7 cellular contexts compared by ENCODE assay signal in the genomic region with DNA sequence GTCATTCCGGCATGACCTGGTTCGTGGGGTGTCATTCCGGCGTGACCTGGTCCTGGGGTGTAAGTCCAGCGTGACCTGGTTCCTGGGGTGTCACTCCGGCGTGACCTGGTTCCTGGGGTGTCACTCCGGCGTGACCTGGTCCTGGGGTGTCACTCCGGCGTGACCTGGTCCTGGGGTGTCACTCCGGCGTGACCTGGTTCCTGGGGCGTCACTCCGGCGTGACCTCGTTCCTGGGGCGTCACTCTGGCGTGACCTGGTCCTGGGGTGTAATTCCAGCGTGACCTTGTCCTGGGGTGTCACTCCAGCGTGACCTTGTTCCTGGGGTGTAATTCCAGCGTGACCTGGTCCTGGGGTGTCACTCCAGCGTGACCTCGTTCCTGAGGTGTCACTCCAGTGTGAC.
DNase-seq lines count a peak whose midpoint lies in the region; ATAC-seq, FAIRE-seq and TF ChIP-seq lines count a peak whose summit lies in the region.
"Not testable (repeated sequence)": the region's sequence is repeated elsewhere in the genome, so short reads cannot be mapped to it uniquely, and the experiment has no call there.

No MANE protein-coding gene starts in this region.

- peaks cover 91% of the 10 kb centered on the region for H3K4me1 ChIP-seq in BLaER1
- H3K4me1 ChIP-seq in IMR-90 (ENCODE audit: control insufficient read depth, insufficient read depth, low read length): peaks cover 17% of the 10 kb centered on the region; the same call in 1 of the 2 replicates
- peaks cover 20% of the 10 kb centered on the region for H3K4me1 ChIP-seq in suprapubic skin

- in situ Hi-C loops in IMR-90 (cut with MboI; ENCODE audit: low sequenced_read_pairs): not testable (repeated sequence)

- dilution Hi-C loops in IMR-90 (cut with HindIII; ENCODE audit: low sequenced_read_pairs, unreplicated experiment): not testable (repeated sequence)

- 95% methylated on average over 11 of the region's 24 CpGs; no CpG with 5 or more reads in 1 of the 2 experiments for WGBS in IMR-90 (ENCODE audit: extremely low coverage in 2 of 2, insufficient read length in 1 of 2), 2 experiments
- WGBS in suprapubic skin: 90% methylated on average over 7 of the region's 24 CpGs

- not testable (repeated sequence) for H2BK5ac ChIP-seq in IMR-90 (ENCODE audit: low read depth, low read length, poor library complexity, severe bottlenecking)

- H3K79me1 ChIP-seq in IMR-90 (ENCODE audit: low read depth in 1 of 2, low read length in 2 of 2): not testable (repeated sequence)

- H3K9me1 ChIP-seq in IMR-90 (ENCODE audit: insufficient read depth, low read length): not testable (repeated sequence)

- not testable (repeated sequence) for H3K27me3 Mint-ChIP-seq in osteocyte (ENCODE audit: unreplicated experiment)

- BruUV-seq in IMR-90 (replicated peaks; lab: Mats Ljungman, UMichigan): not testable (repeated sequence)

- H3K9ac ChIP-seq in BLaER1; IMR-90 (ENCODE audit: low read depth, low read length): not testable (repeated sequence)

- H2BK120ac ChIP-seq in IMR-90 (ENCODE audit: low read depth, low read length): 0 out of 2 replicates have a peak overlapping the region, but pooled peaks have one; percentile 32

- H3K4me3 ChIP-seq in BLaER1; IMR-90 (ENCODE audit: insufficient read depth, low read depth, low read length); bronchial epithelial cell (ENCODE audit: low read depth, low read length); suprapubic skin: not testable (repeated sequence)

- DNase-seq in IMR-90; bronchial epithelial cell (ENCODE audit: low read depth): not testable (repeated sequence)
- DNase-seq in cardiac septum (ENCODE audit: low spot score) (peak; percentile 24), islet precursor cell (peak; percentile 7), osteocyte (ENCODE audit: extremely low spot score, unreplicated experiment) (peak; percentile 49), suprapubic skin (ENCODE audit: low spot score in 2 of 2) (peak; percentile 31 to 34)

- H3K23ac ChIP-seq in IMR-90 (ENCODE audit: low read depth, low read length): not testable (repeated sequence)

- intact Hi-C loops in IMR-90 (cut with micrococcal nuclease); cardiac septum (cut with DNase I): not testable (repeated sequence)

- not testable (repeated sequence) for H2AK9ac ChIP-seq in IMR-90 (replicated peaks; ENCODE audit: low read depth, low read length, poor library complexity)

- not testable (repeated sequence) for H4K91ac ChIP-seq in IMR-90 (ENCODE audit: insufficient read depth, low read depth, low read length)

- TF ChIP-seq EP300 in suprapubic skin (IDR thresholded peaks at IDR 0.05): not testable (repeated sequence)

- CTCF ChIA-PET in IMR-90 (lab: Yijun Ruan, JAX): not testable (repeated sequence)

- ATAC-seq in IMR-90 (ENCODE audit: low read depth): not testable (repeated sequence)

- peaks cover 22% of the 10 kb centered on the region for H3K36me3 ChIP-seq in BLaER1
- not testable (repeated sequence) for H3K36me3 ChIP-seq in IMR-90 (ENCODE audit: control insufficient read depth, insufficient read depth, low read length); bronchial epithelial cell (ENCODE audit: control insufficient read depth, insufficient read depth, low read length)
- H3K36me3 ChIP-seq in suprapubic skin: peaks cover 31% of the 10 kb centered on the region

- H3K4me1 Mint-ChIP-seq in osteocyte (ENCODE audit: unreplicated experiment): peaks cover 27% of the 10 kb centered on the region

- not testable (repeated sequence) for H3K27ac Mint-ChIP-seq in osteocyte (ENCODE audit: unreplicated experiment)

- H3K4me3 Mint-ChIP-seq in osteocyte (ENCODE audit: unreplicated experiment): not testable (repeated sequence)

- peak; percentile 94 for FAIRE-seq in bronchial epithelial cell (lab: Jason Lieb, UNC)

- not testable (repeated sequence) for H3K9me3 ChIP-seq in BLaER1; IMR-90 (ENCODE audit: control insufficient read depth, insufficient read depth, low read length); suprapubic skin

- H4K20me1 ChIP-seq in BLaER1; IMR-90 (ENCODE audit: insufficient read depth, low read length): not testable (repeated sequence)

- TF ChIP-seq RAD21 in IMR-90 (IDR thresholded peaks at IDR 0.05; ENCODE audit: low read length): not testable (repeated sequence)

- not testable (repeated sequence) for H2BK20ac ChIP-seq in IMR-90 (ENCODE audit: low read depth, low read length)

- POLR2A ChIA-PET in IMR-90 (lab: Charles Lee; ENCODE audit: unreplicated experiment): not testable (repeated sequence)

- H4K8ac ChIP-seq in IMR-90 (ENCODE audit: low read depth in 2 of 2, low read length in 2 of 2): not testable (repeated sequence)

- TF ChIP-seq CTCF in IMR-90 (conservative IDR thresholded peaks at IDR 0.05; ENCODE audit: low read depth, low read length); bronchial epithelial cell (IDR thresholded peaks at IDR 0.05; ENCODE audit: insufficient read depth, low read length, severe bottlenecking); osteocyte (IDR thresholded peaks at IDR 0.05); suprapubic skin (IDR thresholded peaks at IDR 0.05): not testable (repeated sequence)

- H3K56ac ChIP-seq in IMR-90 (ENCODE audit: extremely low read depth, insufficient read depth, low read length): not testable (repeated sequence)

- peak overlapping the region; percentile 50; the same call in 1 of the 2 replicates for H2AK5ac ChIP-seq in IMR-90 (ENCODE audit: low read depth, low read length)

- not testable (repeated sequence) for H3K18ac ChIP-seq in IMR-90 (ENCODE audit: low read depth, low read length)

- not testable (repeated sequence) for TF ChIP-seq POLR2A in IMR-90 (IDR thresholded peaks at IDR 0.05; ENCODE audit: low read depth, low read length); suprapubic skin (IDR thresholded peaks at IDR 0.05)

- H3K9me3 Mint-ChIP-seq in osteocyte (ENCODE audit: unreplicated experiment): not testable (repeated sequence)

- not testable (repeated sequence) for H2BK15ac ChIP-seq in IMR-90 (ENCODE audit: low read depth, low read length)

- not testable (repeated sequence) for H3K36me3 Mint-ChIP-seq in osteocyte (ENCODE audit: unreplicated experiment)

- H3K4me2 ChIP-seq in BLaER1: peak overlapping the region; percentile 97
- not testable (repeated sequence) for H3K4me2 ChIP-seq in IMR-90 (ENCODE audit: low read depth, low read length)

- peak overlapping the region; percentile 95 for H3K27ac ChIP-seq in BLaER1
- H3K27ac ChIP-seq in IMR-90 (ENCODE audit: insufficient read depth, low read length); suprapubic skin: not testable (repeated sequence)

- H3K27me3 ChIP-seq in BLaER1; IMR-90 (ENCODE audit: control insufficient read depth, insufficient read depth, low read length); bronchial epithelial cell (ENCODE audit: control insufficient read depth, insufficient read depth, low read length); suprapubic skin: not testable (repeated sequence)

- not testable (repeated sequence) for H3K14ac ChIP-seq in IMR-90 (replicated peaks; ENCODE audit: low read depth, low read length)

- H2AFZ ChIP-seq in IMR-90 (replicated peaks; ENCODE audit: low read length, poor library complexity): not testable (repeated sequence)

- H3K4ac ChIP-seq in IMR-90 (ENCODE audit: low read depth, low read length): not testable (repeated sequence)

- H4K5ac ChIP-seq in IMR-90 (ENCODE audit: low read depth, low read length): not testable (repeated sequence)
